Comparison of ENCODE assay signal across 1 cellular context in the genomic region with DNA sequence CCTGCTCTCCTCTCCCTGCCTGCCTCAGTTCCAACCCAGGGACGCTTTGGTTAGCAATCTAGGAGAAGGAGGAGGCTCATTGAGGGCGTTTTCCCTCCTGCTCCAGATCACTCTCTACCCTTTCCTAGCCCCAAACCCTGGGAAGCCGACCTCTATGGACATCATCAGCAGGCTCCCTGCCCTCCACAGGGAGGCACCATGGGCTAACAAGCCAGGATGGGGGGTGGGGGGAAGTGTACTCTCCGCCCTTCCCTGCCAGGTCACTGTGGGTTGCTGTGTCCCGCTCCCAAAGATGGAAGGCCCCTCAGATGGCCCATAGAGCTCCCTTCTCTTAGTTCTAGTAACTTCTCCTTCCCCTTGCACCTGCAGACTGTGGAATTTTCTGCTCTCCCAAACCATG.
TF ChIP-seq lines count a peak whose summit lies in the region.

No MANE protein-coding gene starts in this region.

TF ChIP-seq in K562, 482 proteins besides CTCF, POLR2A, EP300 and RAD21 (continued from another document):
- TF ChIP-seq, protein P1, sequence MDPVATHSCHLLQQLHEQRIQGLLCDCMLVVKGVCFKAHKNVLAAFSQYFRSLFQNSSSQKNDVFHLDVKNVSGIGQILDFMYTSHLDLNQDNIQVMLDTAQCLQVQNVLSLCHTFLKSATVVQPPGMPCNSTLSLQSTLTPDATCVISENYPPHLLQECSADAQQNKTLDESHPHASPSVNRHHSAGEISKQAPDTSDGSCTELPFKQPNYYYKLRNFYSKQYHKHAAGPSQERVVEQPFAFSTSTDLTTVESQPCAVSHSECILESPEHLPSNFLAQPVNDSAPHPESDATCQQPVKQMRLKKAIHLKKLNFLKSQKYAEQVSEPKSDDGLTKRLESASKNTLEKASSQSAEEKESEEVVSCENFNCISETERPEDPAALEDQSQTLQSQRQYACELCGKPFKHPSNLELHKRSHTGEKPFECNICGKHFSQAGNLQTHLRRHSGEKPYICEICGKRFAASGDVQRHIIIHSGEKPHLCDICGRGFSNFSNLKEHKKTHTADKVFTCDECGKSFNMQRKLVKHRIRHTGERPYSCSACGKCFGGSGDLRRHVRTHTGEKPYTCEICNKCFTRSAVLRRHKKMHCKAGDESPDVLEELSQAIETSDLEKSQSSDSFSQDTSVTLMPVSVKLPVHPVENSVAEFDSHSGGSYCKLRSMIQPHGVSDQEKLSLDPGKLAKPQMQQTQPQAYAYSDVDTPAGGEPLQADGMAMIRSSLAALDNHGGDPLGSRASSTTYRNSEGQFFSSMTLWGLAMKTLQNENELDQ (CRISPR knock-in tag; IDR thresholded peaks at IDR 0.05; ENCODE audit: borderline replicate concordance): no peak
- TF ChIP-seq, protein P2, sequence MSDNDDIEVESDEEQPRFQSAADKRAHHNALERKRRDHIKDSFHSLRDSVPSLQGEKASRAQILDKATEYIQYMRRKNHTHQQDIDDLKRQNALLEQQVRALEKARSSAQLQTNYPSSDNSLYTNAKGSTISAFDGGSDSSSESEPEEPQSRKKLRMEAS (CRISPR knock-in tag; IDR thresholded peaks at IDR 0.05): no peak
- TF ChIP-seq ARNT (IDR thresholded peaks at IDR 0.05): no peak
